ENCODE assay signal across 11 cellular contexts in the genomic region with DNA sequence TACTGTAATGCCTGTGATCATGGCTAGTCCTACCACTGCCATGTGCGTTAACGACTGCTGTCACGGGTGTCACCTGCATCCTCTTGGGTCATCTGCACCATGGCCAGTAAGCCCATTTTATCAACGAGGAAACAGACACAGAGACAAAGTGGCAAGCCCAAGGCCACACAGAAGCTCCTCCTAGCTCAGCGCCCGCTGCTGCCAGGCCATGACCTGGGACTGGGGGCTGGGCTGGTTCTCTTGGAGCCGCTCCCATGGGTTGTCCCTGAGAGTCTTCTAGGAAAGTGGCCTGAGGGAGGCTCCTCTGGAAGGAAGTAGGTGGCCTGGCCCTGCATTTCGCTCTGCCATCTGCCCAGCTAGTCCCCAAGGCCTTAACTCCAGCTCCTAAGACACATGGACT. TPM values are rescaled to one million over a fixed set of nuclear protein-coding genes. Genes with fewer than 3 reads are reported as not detected.
DNase-seq lines count a peak whose midpoint lies in the region; ATAC-seq, FAIRE-seq and TF ChIP-seq lines count a peak whose summit lies in the region.
"Had no signal": no experiment of that assay in that cellular context is flagged by ENCODE, and none has a peak within 500 bp of the region (broad histone marks: within the 10 kb centered on the region; RNA-seq: fewer than 3 reads in every experiment).

No MANE protein-coding gene starts in this region.

- H3K36me3 Mint-ChIP-seq in activated T-cell treated with anti-CD3 and anti-CD28 coated beads, Interleukin-2, amount 50 U/mL, for 72 hours (ENCODE audit: insufficient read depth in 2 of 2) = peaks cover 0 to 2% of the 10 kb centered on the region in 2 donors
- peaks cover 57% of the 10 kb centered on the region for H3K36me3 Mint-ChIP-seq in activated T-helper 2 cell treated with anti-CD3 and anti-CD28 coated beads, Interferon-gamma antibody, Interleukin-2, Interleukin-4, amounts not matched to agents 10 μg/mL and 5 μg/mL and 100 μg/mL, durations not matched to agents 14 hours and 24 hours and 36 hours (ENCODE audit: low read depth)

- no peak overlapping the region for H3K4me2 ChIP-seq in hepatocyte

- ATAC-seq in activated T-cell treated with anti-CD3 and anti-CD28 coated beads, Interleukin-2, amount 50 U/mL, for 72 hours (replicated peaks in 1 of 2) = no peak
- ATAC-seq in thoracic aorta (ENCODE audit: insufficient number of reproducible peaks, low FRiP score, low read depth) (no peak), HG03045 (IDR thresholded peaks at IDR 0.05; ENCODE audit: unreplicated experiment) (no peak)

- peaks cover 25% of the 10 kb centered on the region for H4K20me1 ChIP-seq in hepatocyte (ENCODE audit: insufficient read depth, poor library complexity, severe bottlenecking)

- no peak overlapping the region for H3K4me3 Mint-ChIP-seq in activated T-cell treated with anti-CD3 and anti-CD28 coated beads, Interleukin-2, amount 50 U/mL, for 72 hours
- no peak overlapping the region for H3K4me3 Mint-ChIP-seq in activated T-helper 2 cell treated with anti-CD3 and anti-CD28 coated beads, Interferon-gamma antibody, Interleukin-2, Interleukin-4, amounts not matched to agents 10 μg/mL and 5 μg/mL and 100 μg/mL, durations not matched to agents 14 hours and 24 hours and 36 hours (ENCODE audit: low read depth)

- H3K27ac ChIP-seq in kidney (ENCODE audit: low read depth in 2 of 2, low read length in 2 of 2) = peak overlapping the region; percentile 43 to 74
- peak overlapping the region; percentile 82 to 97 for H3K27ac ChIP-seq in thoracic aorta
- no peak overlapping the region for H3K27ac ChIP-seq in hepatocyte

- WGBS in hepatocyte (ENCODE audit: low lambda C conversion rate, missing lambda C conversion rate) = 92% methylated on average over 8 of the region's 8 CpGs

- H3K4me3 ChIP-seq in kidney (ENCODE audit: low read length in 2 of 2) (no peak overlapping the region), thoracic aorta (no peak overlapping the region), hepatocyte (no peak overlapping the region)

- H3K27me3 ChIP-seq in thoracic aorta (replicated peaks; ENCODE audit: insufficient read depth) = no peaks in the 10 kb centered on the region
- H3K27me3 ChIP-seq in hepatocyte = no peaks in the 10 kb centered on the region

- no peaks in the 10 kb centered on the region for H3K9me2 ChIP-seq in hepatocyte (replicated peaks; ENCODE audit: insufficient read depth)

- no peak for DNase-seq in activated T-cell treated with anti-CD3 and anti-CD28 coated beads, Interleukin-2, amount 50 U/mL, for 72 hours
- DNase-seq in activated T-cell treated with anti-CD3 and anti-CD28 coated beads, Interleukin-2, amount 50 U/mL, for 48 hours = no peak
- DNase-seq in activated T-helper 2 cell treated with anti-CD3 and anti-CD28 coated beads, Interferon-gamma antibody, Interleukin-2, Interleukin-4, amounts not matched to agents 10 μg/mL and 5 μg/mL and 100 μg/mL, durations not matched to agents 14 hours and 24 hours and 36 hours (ENCODE audit: low spot score) = no peak
- no peak for DNase-seq in kidney
- DNase-seq in thoracic aorta (ENCODE audit: low spot score) = no peak
- DNase-seq in hepatocyte (ENCODE audit: low spot score) = no peak
- DNase-seq in NCI-H146 treated with DMSO at 0.1 percent for 48 hours (lab: John Stamatoyannopoulos, UW; ENCODE audit: unreplicated experiment) = no peak
- DNase-seq: NCI-H2171; stimulated activated CD4-positive, alpha-beta T cell treated with anti-CD3 and anti-CD28 coated beads, Interleukin-4, amount 100 ng/mL, for 1 hour; T-helper 9 cell had no signal

- H3K4me1 ChIP-seq in kidney (ENCODE audit: control insufficient read depth in 1 of 2, insufficient read depth in 1 of 2, low read depth in 1 of 2, low read length in 2 of 2) (peaks cover 15 to 43% of the 10 kb centered on the region in 2 donors), thoracic aorta (ENCODE audit: control insufficient read depth in 1 of 2, low read depth in 2 of 2) (peaks cover 46 to 83% of the 10 kb centered on the region in 2 donors), hepatocyte (ENCODE audit: insufficient read depth) (peaks cover 16% of the 10 kb centered on the region)

- no peaks in the 10 kb centered on the region for H3K9me3 ChIP-seq in kidney (ENCODE audit: control insufficient read depth in 1 of 2, low read length in 2 of 2)
- no peaks in the 10 kb centered on the region for H3K9me3 ChIP-seq in thoracic aorta
- no peaks in the 10 kb centered on the region for H3K9me3 ChIP-seq in hepatocyte (ENCODE audit: low read depth)

- H3K4me1 Mint-ChIP-seq in activated T-cell treated with anti-CD3 and anti-CD28 coated beads, Interleukin-2, amount 50 U/mL, for 72 hours (ENCODE audit: low read depth) = peaks cover 39% of the 10 kb centered on the region
- peaks cover 29% of the 10 kb centered on the region for H3K4me1 Mint-ChIP-seq in activated T-helper 2 cell treated with anti-CD3 and anti-CD28 coated beads, Interferon-gamma antibody, Interleukin-2, Interleukin-4, amounts not matched to agents 10 μg/mL and 5 μg/mL and 100 μg/mL, durations not matched to agents 14 hours and 24 hours and 36 hours (ENCODE audit: low read depth)

- no peak overlapping the region for H3K9ac ChIP-seq in kidney (ENCODE audit: low read length in 2 of 2)

- H2AFZ ChIP-seq in hepatocyte = no peak overlapping the region

- peaks cover 40% of the 10 kb centered on the region for H3K79me2 ChIP-seq in hepatocyte

- no peaks in the 10 kb centered on the region for H3K27me3 Mint-ChIP-seq in activated T-cell treated with anti-CD3 and anti-CD28 coated beads, Interleukin-2, amount 50 U/mL, for 72 hours (ENCODE audit: low read depth)
- H3K27me3 Mint-ChIP-seq in activated T-helper 2 cell treated with anti-CD3 and anti-CD28 coated beads, Interferon-gamma antibody, Interleukin-2, Interleukin-4, amounts not matched to agents 10 μg/mL and 5 μg/mL and 100 μg/mL, durations not matched to agents 14 hours and 24 hours and 36 hours (ENCODE audit: low read depth) = no peaks in the 10 kb centered on the region

- H3K9me3 Mint-ChIP-seq in activated T-cell treated with anti-CD3 and anti-CD28 coated beads, Interleukin-2, amount 50 U/mL, for 72 hours = no peaks in the 10 kb centered on the region
- H3K9me3 Mint-ChIP-seq in activated T-helper 2 cell treated with anti-CD3 and anti-CD28 coated beads, Interferon-gamma antibody, Interleukin-2, Interleukin-4, amounts not matched to agents 10 μg/mL and 5 μg/mL and 100 μg/mL, durations not matched to agents 14 hours and 24 hours and 36 hours = no peaks in the 10 kb centered on the region

- no peak for FAIRE-seq in kidney (lab: Jason Lieb, UNC)

- H3K27ac Mint-ChIP-seq in activated T-cell treated with anti-CD3 and anti-CD28 coated beads, Interleukin-2, amount 50 U/mL, for 72 hours = peak overlapping the region; percentile 99
- peak overlapping the region; percentile 42 for H3K27ac Mint-ChIP-seq in activated T-helper 2 cell treated with anti-CD3 and anti-CD28 coated beads, Interferon-gamma antibody, Interleukin-2, Interleukin-4, amounts not matched to agents 10 μg/mL and 5 μg/mL and 100 μg/mL, durations not matched to agents 14 hours and 24 hours and 36 hours

- H3K36me3 ChIP-seq in kidney (ENCODE audit: control insufficient read depth in 1 of 2, insufficient read depth in 2 of 2, low read length in 2 of 2) (peaks cover 8 to 21% of the 10 kb centered on the region in 2 donors), thoracic aorta (peaks cover 35% of the 10 kb centered on the region), hepatocyte (replicated peaks; ENCODE audit: insufficient read depth, low read depth) (no peaks in the 10 kb centered on the region)

- no peak for TF ChIP-seq CTCF in kidney (IDR thresholded peaks at IDR 0.05; ENCODE audit: borderline replicate concordance, extremely low read depth, insufficient read depth)
- no peak for TF ChIP-seq CTCF in thoracic aorta (IDR thresholded peaks at IDR 0.05)
- no peak for TF ChIP-seq CTCF in hepatocyte (IDR thresholded peaks at IDR 0.05; ENCODE audit: poor library complexity)

- intact Hi-C loops in activated T-helper 2 cell treated with anti-CD3 and anti-CD28 coated beads, Interferon-gamma antibody, Interleukin-2, Interleukin-4, amounts not matched to agents 10 μg/mL and 5 μg/mL and 100 μg/mL, durations not matched to agents 14 hours and 24 hours and 36 hours (cut with micrococcal nuclease) = loop anchor here (10.0 kb wide), 3 partner anchors 223 to 633 kb away; partner anchors contain the start of genes GNL3, NT5DC2, PBRM1 and UQCC5
- intact Hi-C loops in kidney (cut with DNase I) = no loop called here

RNA-seq across cellular contexts. Expression of gene DUSP7, which starts 4.9 kb away (rescaled TPM):
- total RNA-seq in activated T-cell treated with anti-CD3 and anti-CD28 coated beads, Interleukin-2, amount 50 U/mL, for 72 hours = 10 to 100 TPM; 12.8 to 15.7 TPM
- 29.0 and 30.3 TPM in 2 replicates for total RNA-seq in activated T-helper 2 cell treated with anti-CD3 and anti-CD28 coated beads, Interferon-gamma antibody, Interleukin-2, Interleukin-4, amounts not matched to agents 10 μg/mL and 5 μg/mL and 100 μg/mL, durations not matched to agents 14 hours and 24 hours and 36 hours
- total RNA-seq in kidney = 19.8 TPM
- 10.1 TPM for polyA plus RNA-seq in kidney (ENCODE audit: insufficient read depth, low read depth, low replicate concordance)
- total RNA-seq in thoracic aorta = 10 to 100 TPM; 41.1 to 42.2 TPM
- total RNA-seq in hepatocyte = 13.1 and 13.8 TPM in 2 replicates
- 5.9 and 6.4 TPM in 2 replicates for polyA plus RNA-seq in hepatocyte

RNA-seq across cellular contexts. Expression of gene RPL29, which starts 55.7 kb away (rescaled TPM):
- total RNA-seq in activated T-cell treated with anti-CD3 and anti-CD28 coated beads, Interleukin-2, amount 50 U/mL, for 72 hours = 1,000 to 10,000 TPM; 1,676 to 1,838 TPM
- total RNA-seq in activated T-helper 2 cell treated with anti-CD3 and anti-CD28 coated beads, Interferon-gamma antibody, Interleukin-2, Interleukin-4, amounts not matched to agents 10 μg/mL and 5 μg/mL and 100 μg/mL, durations not matched to agents 14 hours and 24 hours and 36 hours = 1,666 and 1,693 TPM in 2 replicates
- total RNA-seq in kidney (785 TPM), thoracic aorta (100 to 1,000 TPM; 642 to 718 TPM), hepatocyte (981 and 1,184 TPM in 2 replicates)
- polyA plus RNA-seq in kidney (ENCODE audit: insufficient read depth, low read depth, low replicate concordance) (1,416 TPM), hepatocyte (786 and 812 TPM in 2 replicates)
